In the genomic region with DNA sequence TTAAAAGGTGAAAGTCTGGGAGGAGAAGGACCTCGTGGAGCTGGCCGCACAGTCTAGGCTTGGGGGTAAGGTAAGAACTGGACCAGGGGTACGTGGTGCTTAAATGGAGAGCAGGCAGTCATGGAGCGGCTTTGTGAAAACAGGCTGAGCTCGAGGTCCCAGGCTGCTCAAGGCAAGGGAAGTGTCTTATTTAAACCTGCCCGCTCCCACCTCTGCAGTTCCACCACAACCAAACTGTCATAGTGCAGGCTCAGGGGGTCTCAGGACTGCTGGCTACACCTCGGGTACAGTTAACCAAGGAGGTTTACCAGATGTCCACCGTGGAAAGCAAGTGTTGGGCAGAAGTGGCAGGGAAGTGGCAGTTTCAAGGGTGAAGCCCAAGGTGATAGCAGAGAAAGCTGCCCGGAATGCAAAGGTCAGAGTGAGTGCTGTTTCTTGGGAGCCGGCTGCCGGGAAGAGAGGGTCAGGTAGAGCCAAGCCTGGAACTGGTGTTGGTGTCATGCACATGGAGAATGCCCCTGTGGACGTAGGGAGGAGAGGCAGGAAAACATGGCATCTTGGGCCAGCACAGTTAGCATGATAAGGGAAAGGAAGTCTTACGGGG, we compare ENCODE assay signal across 19 cellular contexts.
"Had no signal": no experiment of that assay in that cellular context is flagged by ENCODE, and none has a peak within 500 bp of the region (broad histone marks: within the 10 kb centered on the region; RNA-seq: fewer than 3 reads in every experiment).

No MANE protein-coding gene starts in this region.

- H3K27ac ChIP-seq: dorsolateral prefrontal cortex, esophagus muscularis mucosa, gastrocnemius medialis, ovary, right atrium auricular region, testis, tibial nerve had no signal

- DNase-seq: cortex of kidney; dorsolateral prefrontal cortex; effector CD8-positive, alpha-beta T cell; gastrocnemius medialis; islet precursor cell; mammary epithelial cell; mucosa of descending colon; naive thymus-derived CD8-positive, alpha-beta T cell; ovary; stimulated activated CD4-positive, alpha-beta T cell treated with anti-CD3 and anti-CD28 coated beads, Interleukin-15, amount 100 ng/mL, for 24 hours; stimulated activated CD4-positive, alpha-beta T cell treated with anti-CD3 and anti-CD28 coated beads, Interleukin-1b, Interleukin-23, amount 100 ng/mL, for 48 hours; stimulated activated CD4-positive, alpha-beta T cell treated with anti-CD3 and anti-CD28 coated beads, Interleukin-4, amount 100 ng/mL, for 24 hours; stimulated activated naive B cell treated with anti-CD40 and anti-IgM and Interleukin-4, amounts not matched to agents 10 μg/mL and 1 μg/mL and 100 μg/mL, for 72 hours; stimulated activated naive CD8-positive, alpha-beta T cell treated with anti-CD3 and anti-CD28 coated beads, Interleukin-15, amount 100 ng/mL, for 72 hours; testis had no signal

- H3K36me3 Mint-ChIP-seq: naive thymus-derived CD8-positive, alpha-beta T cell; stimulated activated naive B cell treated with anti-CD40 and anti-IgM and Interleukin-4, amounts not matched to agents 10 μg/mL and 1 μg/mL and 100 μg/mL, for 72 hours had no signal

- H3K4me3 Mint-ChIP-seq: naive thymus-derived CD8-positive, alpha-beta T cell; stimulated activated naive B cell treated with anti-CD40 and anti-IgM and Interleukin-4, amounts not matched to agents 10 μg/mL and 1 μg/mL and 100 μg/mL, for 72 hours; stimulated activated naive CD8-positive, alpha-beta T cell treated with anti-CD3 and anti-CD28 coated beads, Interleukin-15, amount 100 ng/mL, for 72 hours had no signal

- H3K4me1 ChIP-seq: esophagus muscularis mucosa, gastrocnemius medialis, right atrium auricular region, testis, tibial nerve had no signal

- H3K27me3 ChIP-seq: dorsolateral prefrontal cortex, esophagus muscularis mucosa, gastrocnemius medialis, ovary, right atrium auricular region, testis, tibial nerve had no signal

- H3K27ac Mint-ChIP-seq: naive thymus-derived CD8-positive, alpha-beta T cell; stimulated activated naive B cell treated with anti-CD40 and anti-IgM and Interleukin-4, amounts not matched to agents 10 μg/mL and 1 μg/mL and 100 μg/mL, for 72 hours; stimulated activated naive CD8-positive, alpha-beta T cell treated with anti-CD3 and anti-CD28 coated beads, Interleukin-15, amount 100 ng/mL, for 72 hours had no signal

- H3K4me3 ChIP-seq: dorsolateral prefrontal cortex, esophagus muscularis mucosa, gastrocnemius medialis, mucosa of descending colon, ovary, right atrium auricular region, testis, tibial nerve had no signal

- H3K36me3 ChIP-seq: gastrocnemius medialis, ovary, right atrium auricular region had no signal

- H3K9me3 ChIP-seq: esophagus muscularis mucosa, gastrocnemius medialis, mucosa of descending colon, ovary, right atrium auricular region, testis, tibial nerve had no signal

- ATAC-seq: gastrocnemius medialis; left lobe of liver; mucosa of descending colon; naive thymus-derived CD8-positive, alpha-beta T cell; stimulated activated naive B cell treated with anti-CD40 and anti-IgM and Interleukin-4, amounts not matched to agents 10 μg/mL and 1 μg/mL and 100 μg/mL, for 72 hours; stimulated activated naive CD8-positive, alpha-beta T cell treated with anti-CD3 and anti-CD28 coated beads, Interleukin-15, amount 100 ng/mL, for 72 hours had no signal

- H3K4me1 Mint-ChIP-seq: naive thymus-derived CD8-positive, alpha-beta T cell; stimulated activated naive B cell treated with anti-CD40 and anti-IgM and Interleukin-4, amounts not matched to agents 10 μg/mL and 1 μg/mL and 100 μg/mL, for 72 hours; stimulated activated naive CD8-positive, alpha-beta T cell treated with anti-CD3 and anti-CD28 coated beads, Interleukin-15, amount 100 ng/mL, for 72 hours had no signal

- H3K9me3 Mint-ChIP-seq: stimulated activated naive CD8-positive, alpha-beta T cell treated with anti-CD3 and anti-CD28 coated beads, Interleukin-15, amount 100 ng/mL, for 72 hours had no signal
